8 cellular contexts compared by ENCODE assay signal in the genomic region with DNA sequence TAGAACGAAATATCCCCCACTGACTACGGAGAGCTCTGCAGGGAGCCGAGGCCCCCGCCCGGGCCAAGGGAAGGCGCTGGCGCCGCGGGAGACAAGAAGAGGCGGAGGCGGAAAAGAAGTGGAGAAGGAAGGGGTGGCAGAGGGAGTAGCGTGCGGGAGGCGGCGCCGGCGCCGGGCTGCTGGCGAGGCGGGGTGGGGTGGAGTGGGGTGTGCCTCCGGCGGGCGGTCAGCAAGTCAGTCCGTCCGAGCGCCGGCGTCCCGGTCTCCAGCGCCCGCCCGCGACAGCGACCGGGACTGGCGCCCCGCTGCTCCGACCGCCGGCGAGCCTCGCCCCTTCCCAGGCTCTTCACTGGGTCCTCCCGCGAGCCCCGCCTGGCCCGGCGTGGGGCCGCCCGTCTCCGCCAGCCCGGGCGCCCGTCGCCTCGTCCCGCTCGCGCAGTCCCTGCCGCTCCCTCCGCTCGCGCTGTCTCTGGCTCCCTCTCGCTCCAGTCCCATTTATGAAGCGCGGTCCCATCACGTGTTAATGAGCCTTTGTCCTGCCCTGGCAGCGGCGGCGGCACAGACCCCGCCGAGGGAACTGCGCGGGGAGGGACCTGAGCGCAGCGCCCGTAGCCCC. TPM values are rescaled to one million over a fixed set of nuclear protein-coding genes. Genes with fewer than 3 reads are reported as not detected.
DNase-seq lines count a peak whose midpoint lies in the region; ATAC-seq and TF ChIP-seq lines count a peak whose summit lies in the region.

A gene (minus strand): TSS at position 471 of the 616 bp plus-strand sequence. CDS start 21,073 bp downstream, outside the sequence.

- H3K27me3 ChIP-seq in CD8-positive, alpha-beta memory T cell (ENCODE audit: insufficient read depth, low read length, poor library complexity, severe bottlenecking), result peaks cover 6% of the 10 kb centered on the region
- peaks cover 38 to 97% of the 10 kb centered on the region in 2 donors for H3K27me3 ChIP-seq in left lung

- peaks cover 11 to 20% (median 13%) of the 10 kb centered on the region in 3 donors for H3K4me1 Mint-ChIP-seq in CD8-positive, alpha-beta memory T cell
- peaks cover 20% of the 10 kb centered on the region for H3K4me1 Mint-ChIP-seq in stimulated activated naive CD8-positive, alpha-beta T cell treated with anti-CD3 and anti-CD28 coated beads, Interleukin-15, amount 100 ng/mL, for 72 hours

- DNase-seq in CD8-positive, alpha-beta memory T cell, result no peak
- DNase-seq in NOMO-1 treated with DMSO at 0.1 percent for 48 hours (lab: John Stamatoyannopoulos, UW; ENCODE audit: unreplicated experiment) (peak; percentile 36), cardiac fibroblast (ENCODE audit: low read depth in 2 of 2) (peak; percentile 44 to 65), left lung (peak; percentile 84 to 94)
- DNase-seq in stimulated activated naive CD8-positive, alpha-beta T cell treated with anti-CD3 and anti-CD28 coated beads, Interleukin-15, amount 100 ng/mL, for 72 hours, result peak in 1 of 2 donors; percentile 18
- DNase-seq in stimulated activated CD4-positive, alpha-beta T cell treated with anti-CD3 and anti-CD28 coated beads, Interleukin-4, amount 100 ng/mL, for 24 hours, result no peak

- H3K36me3 Mint-ChIP-seq in CD8-positive, alpha-beta memory T cell, result peaks cover 0 to 3% (median 0%) of the 10 kb centered on the region in 3 donors

- peak; percentile 49 for ATAC-seq in GM19035 (IDR thresholded peaks at IDR 0.05; ENCODE audit: unreplicated experiment)
- peak; percentile 53 for ATAC-seq in HG03175 (IDR thresholded peaks at IDR 0.05; ENCODE audit: unreplicated experiment)
- peak; percentile 95 for ATAC-seq in left lung
- peak; percentile 65 for ATAC-seq in stimulated activated naive CD8-positive, alpha-beta T cell treated with anti-CD3 and anti-CD28 coated beads, Interleukin-15, amount 100 ng/mL, for 72 hours

- no peaks in the 10 kb centered on the region for H3K9me3 ChIP-seq in CD8-positive, alpha-beta memory T cell (ENCODE audit: low read length)
- H3K9me3 ChIP-seq in left lung, result no peaks in the 10 kb centered on the region

- H3K4me1 ChIP-seq in CD8-positive, alpha-beta memory T cell (ENCODE audit: insufficient read depth, low read length), result no peaks in the 10 kb centered on the region
- peaks cover 0 to 21% of the 10 kb centered on the region in 2 donors for H3K4me1 ChIP-seq in left lung

- no peaks in the 10 kb centered on the region for H3K36me3 ChIP-seq in CD8-positive, alpha-beta memory T cell (ENCODE audit: insufficient read depth, low read length)
- no peaks in the 10 kb centered on the region for H3K36me3 ChIP-seq in left lung

- peak within 1 kb of the TSS; percentile 55 to 86 (median 67) for H3K4me3 Mint-ChIP-seq in CD8-positive, alpha-beta memory T cell
- H3K4me3 Mint-ChIP-seq in stimulated activated naive CD8-positive, alpha-beta T cell treated with anti-CD3 and anti-CD28 coated beads, Interleukin-15, amount 100 ng/mL, for 72 hours, result peak within 1 kb of the TSS; percentile 71 to 89

- H3K9me3 Mint-ChIP-seq in CD8-positive, alpha-beta memory T cell, result peaks cover 0 to 2% (median 0%) of the 10 kb centered on the region in 5 donors
- no peaks in the 10 kb centered on the region for H3K9me3 Mint-ChIP-seq in stimulated activated naive CD8-positive, alpha-beta T cell treated with anti-CD3 and anti-CD28 coated beads, Interleukin-15, amount 100 ng/mL, for 72 hours

- TF ChIP-seq CTCF in cardiac fibroblast (IDR thresholded peaks at IDR 0.05; ENCODE audit: low read depth, low read length), result no peak
- no peak for TF ChIP-seq CTCF in left lung (IDR thresholded peaks at IDR 0.05)

- CTCF ChIA-PET in CD8-positive, alpha-beta memory T cell (lab: Charles Lee), result no interaction called here

- POLR2A ChIA-PET in CD8-positive, alpha-beta memory T cell (lab: Charles Lee), result no interaction called here

- no peak within 1 kb of the TSS for H3K27ac Mint-ChIP-seq in CD8-positive, alpha-beta memory T cell
- H3K27ac Mint-ChIP-seq in stimulated activated naive CD8-positive, alpha-beta T cell treated with anti-CD3 and anti-CD28 coated beads, Interleukin-15, amount 100 ng/mL, for 72 hours, result peak within 1 kb of the TSS; percentile 13 to 85

- intact Hi-C loops in left lung (cut with DNase I), result no loop called here

- H3K4me3 ChIP-seq in CD8-positive, alpha-beta memory T cell (ENCODE audit: low read length), result no peak within 1 kb of the TSS
- H3K4me3 ChIP-seq in cardiac fibroblast (replicated peaks in 1 of 2; ENCODE audit: low read depth in 2 of 2, low read length in 2 of 2) (peak within 1 kb of the TSS; percentile 55 to 80), left lung (peak within 1 kb of the TSS; percentile 36 to 53)

- H3K27me3 Mint-ChIP-seq in CD8-positive, alpha-beta memory T cell, result peaks cover 43 to 79% of the 10 kb centered on the region in 2 donors
- peaks cover 75% of the 10 kb centered on the region for H3K27me3 Mint-ChIP-seq in stimulated activated naive CD8-positive, alpha-beta T cell treated with anti-CD3 and anti-CD28 coated beads, Interleukin-15, amount 100 ng/mL, for 72 hours

- no peak within 1 kb of the TSS for H3K27ac ChIP-seq in CD8-positive, alpha-beta memory T cell (ENCODE audit: low read depth, low read length)
- H3K27ac ChIP-seq in left lung, result peak within 1 kb of the TSS; percentile 46 to 72

RNA-seq across cellular contexts. Expression of the gene that starts here (rescaled TPM):
- total RNA-seq in CD8-positive, alpha-beta memory T cell, result not detected
- polyA plus RNA-seq in CD8-positive, alpha-beta memory T cell, result not detected
- 10 to 100 TPM; 16.4 to 29.8 TPM for total RNA-seq in left lung

Comparison
In these comparisons a context has a peak if more than half of its experiments do, and no peak if none do; other contexts are left out.
1. RNA of the gene that starts here (total RNA-seq): 16.4 to 29.8 TPM in left lung; not detected in CD8-positive, alpha-beta memory T cell; every median in the first group is over 10 times any median in the second.
2. DNase-seq: peak in NOMO-1 treated with DMSO at 0.1 percent for 48 hours (single experiment), cardiac fibroblast (2 of 2) and left lung (2 of 2); none in CD8-positive, alpha-beta memory T cell (0 of 5) and stimulated activated CD4-positive, alpha-beta T cell treated with anti-CD3 and anti-CD28 coated beads, Interleukin-4, amount 100 ng/mL, for 24 hours (single experiment).
3. H3K27ac Mint-ChIP-seq: peak in stimulated activated naive CD8-positive, alpha-beta T cell treated with anti-CD3 and anti-CD28 coated beads, Interleukin-15, amount 100 ng/mL, for 72 hours (2 of 2); none in CD8-positive, alpha-beta memory T cell (0 of 8).
4. Peak in every context shown above with its lines, with median percentiles within 50 percentile points of each other: ATAC-seq.